Comparison of ENCODE assay signal across 1 cellular context in genomic region chr17:49798182-49798581, GRCh38.
A peak's percentile ranks its signal among the peaks of the same experiment; 100 is the strongest.
TF ChIP-seq lines count a peak whose summit lies in the region.

No MANE protein-coding gene starts in this region.

TF ChIP-seq in SK-N-SH, 30 proteins besides CTCF, POLR2A, EP300 and RAD21:
- TF ChIP-seq FOSL2 (IDR thresholded peaks at IDR 0.05; ENCODE audit: borderline replicate concordance, low read depth) (peak; percentile 31; the same call in 1 of the 2 replicates), MXI1 (IDR thresholded peaks at IDR 0.05; ENCODE audit: low read depth, low read length) (no peak)
